Comparison of ENCODE assay signal across 1 cellular context in the genomic region with DNA sequence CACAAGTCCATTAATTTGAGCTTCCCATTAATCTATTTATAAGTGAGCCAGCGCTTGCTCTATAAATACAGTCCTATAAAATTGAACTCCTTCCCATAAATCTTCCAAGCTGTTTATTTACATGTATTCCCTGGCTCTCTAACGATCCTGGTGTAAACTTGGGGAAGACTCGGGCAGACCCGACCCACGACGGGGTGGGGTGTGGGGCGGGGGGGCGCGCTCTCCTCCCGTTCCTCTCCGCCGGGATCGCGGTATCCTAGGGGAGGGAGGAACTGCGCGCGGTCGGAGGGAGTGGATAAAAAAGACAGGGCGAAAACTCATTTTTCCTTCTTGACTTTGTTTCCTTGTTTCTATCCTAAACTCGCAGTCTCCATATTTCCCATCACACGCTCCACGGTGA.
TF ChIP-seq lines count a peak whose summit lies in the region.

No MANE protein-coding gene starts in this region.

TF ChIP-seq in SK-N-SH, 30 proteins besides CTCF, POLR2A, EP300 and RAD21 (continued from another document):
- TF ChIP-seq FOSL2 (IDR thresholded peaks at IDR 0.05; ENCODE audit: borderline replicate concordance, low read depth) = no peak
- TF ChIP-seq RFX5 (IDR thresholded peaks at IDR 0.05; ENCODE audit: low read length) = no peak
